Comparison of ENCODE assay signal across 11 cellular contexts in the genomic region with DNA sequence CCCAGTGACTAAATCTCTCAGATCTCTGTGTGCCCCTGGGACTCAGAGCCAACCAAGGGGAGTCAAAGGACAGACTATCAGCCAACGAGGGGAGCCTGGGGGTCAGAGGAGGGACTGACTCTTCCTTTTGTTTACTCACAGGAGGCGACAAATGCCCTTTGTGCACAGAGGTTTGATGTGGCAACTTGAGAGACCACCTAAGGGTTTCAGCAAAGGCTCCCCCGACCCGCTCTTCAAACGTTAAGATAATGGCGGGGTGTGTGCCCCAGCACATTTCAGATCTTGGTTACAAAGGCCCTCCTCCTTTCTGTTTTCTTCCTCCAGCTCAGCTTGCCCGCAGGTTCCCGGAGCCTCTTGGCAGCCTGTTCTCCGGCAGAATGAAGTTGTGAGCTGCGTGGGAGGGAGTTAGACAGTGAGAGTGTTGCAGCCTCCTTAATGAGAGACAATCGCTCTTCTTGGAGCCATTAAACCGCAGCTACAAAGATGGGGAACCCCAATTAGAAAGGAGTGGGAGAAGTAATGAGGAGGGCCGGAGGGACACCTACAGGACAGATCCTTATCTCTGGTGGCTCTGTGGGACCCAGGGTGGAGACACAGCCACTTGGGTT.
DNase-seq lines count a peak whose midpoint lies in the region; ATAC-seq and TF ChIP-seq lines count a peak whose summit lies in the region.
"Had no signal": no experiment of that assay in that cellular context is flagged by ENCODE, and none has a peak within 500 bp of the region (broad histone marks: within the 10 kb centered on the region; RNA-seq: fewer than 3 reads in every experiment).

No MANE protein-coding gene starts in this region.

- peak overlapping the region; percentile 61 for H2AFZ ChIP-seq in H9 (ENCODE audit: low read length)

- peak overlapping the region; percentile 46 to 91 (median 71); a peak in 4 of 7 replicates for H3K27ac Mint-ChIP-seq in H9
- H3K27ac Mint-ChIP-seq in stimulated activated effector memory CD8-positive, alpha-beta T cell treated with anti-CD3 and anti-CD28 coated beads, Interleukin-12 subunit alpha, Interleukin-12 subunit beta, amount 100 ng/mL, for 72 hours, result no peak overlapping the region

- H4K5ac ChIP-seq in H9 (ENCODE audit: insufficient read length, low read depth, low read length), result no peak overlapping the region

- TF ChIP-seq CTCF in H9 (conservative IDR thresholded peaks at IDR 0.05), result peak; percentile 21; the same call in 2 of the 3 replicates

- no peak overlapping the region for H3K23ac ChIP-seq in H9 (ENCODE audit: insufficient read length, low read depth, low read length)

- 0 out of 2 replicates have a peak, but pooled peaks cover 2% of the 10 kb centered on the region for H3K27me3 ChIP-seq in H9 (ENCODE audit: insufficient read depth, low read length)
- H3K27me3 ChIP-seq in skeletal muscle satellite cell (ENCODE audit: control insufficient read depth, insufficient read depth, low read length), result peaks cover 13% of the 10 kb centered on the region
- H3K27me3 ChIP-seq: neutrophil had no signal

- no peak overlapping the region for H2BK120ac ChIP-seq in H9 (ENCODE audit: low read depth, low read length, poor library complexity, severe bottlenecking)

- H3K79me1 ChIP-seq in H9 (ENCODE audit: insufficient read depth, low read depth, low read length, poor library complexity, severe bottlenecking), result no peaks in the 10 kb centered on the region

- H3K4me2 ChIP-seq in H9 (ENCODE audit: insufficient read depth, insufficient read length, low read length), result no peak overlapping the region
- H3K4me2 ChIP-seq in skeletal muscle satellite cell (ENCODE audit: low read length), result peak overlapping the region; percentile 21

- H3K18ac ChIP-seq in H9 (ENCODE audit: insufficient read length, low read depth, low read length), result peak overlapping the region; percentile 47

- H3T11ph ChIP-seq in H9 (ENCODE audit: low read length), result no peak overlapping the region

- H3K79me2 ChIP-seq in H9 (ENCODE audit: insufficient read depth, low read length), result no peaks in the 10 kb centered on the region

- no peak overlapping the region for H4K8ac ChIP-seq in H9 (replicated peaks; ENCODE audit: insufficient read length, low read depth, low read length)

- H3K27me3 Mint-ChIP-seq in H9 (ENCODE audit: low read depth), result peaks cover 26% of the 10 kb centered on the region

- H3K14ac ChIP-seq in H9 (ENCODE audit: insufficient read depth, low read length), result no peak overlapping the region; the same call in 1 of the 2 replicates

- no peaks in the 10 kb centered on the region for H3K9me3 Mint-ChIP-seq in H9
- no peaks in the 10 kb centered on the region for H3K9me3 Mint-ChIP-seq in stimulated activated effector memory CD8-positive, alpha-beta T cell treated with anti-CD3 and anti-CD28 coated beads, Interleukin-12 subunit alpha, Interleukin-12 subunit beta, amount 100 ng/mL, for 72 hours

- WGBS in H9 (ENCODE audit: extremely low coverage, insufficient read length, low lambda C conversion rate), result no CpG with 5 or more reads among the region's 13 CpGs

- 0 out of 7 replicates have a peak, but pooled peaks cover 0 to 2% (median 0%) of the 10 kb centered on the region in 3 experiments for H3K36me3 Mint-ChIP-seq in H9 (ENCODE audit: insufficient read depth in 1 of 3, low read depth in 3 of 3)
- H3K36me3 Mint-ChIP-seq in stimulated activated effector memory CD8-positive, alpha-beta T cell treated with anti-CD3 and anti-CD28 coated beads, Interleukin-12 subunit alpha, Interleukin-12 subunit beta, amount 100 ng/mL, for 72 hours, result no peaks in the 10 kb centered on the region

- H3K4me1 Mint-ChIP-seq in H9, result peaks cover 47 to 51% of the 10 kb centered on the region in 2 experiments
- H3K4me1 Mint-ChIP-seq in stimulated activated effector memory CD8-positive, alpha-beta T cell treated with anti-CD3 and anti-CD28 coated beads, Interleukin-12 subunit alpha, Interleukin-12 subunit beta, amount 100 ng/mL, for 72 hours, result peaks cover 5% of the 10 kb centered on the region

- H3K27ac ChIP-seq in H9 (ENCODE audit: insufficient read length, low read depth, low read length), result no peak overlapping the region
- H3K27ac ChIP-seq: neutrophil had no signal

- H3K9ac ChIP-seq in H9 (ENCODE audit: extremely low read depth, insufficient read length, low read length) (no peak overlapping the region), skeletal muscle satellite cell (ENCODE audit: low read depth, low read length) (no peak overlapping the region)

- H3K23me2 ChIP-seq in H9 (ENCODE audit: insufficient read length, low read depth, low read length, poor library complexity, severe bottlenecking), result no peaks in the 10 kb centered on the region

- no peaks in the 10 kb centered on the region for H4K20me1 ChIP-seq in H9 (ENCODE audit: control insufficient read depth, insufficient read depth, insufficient read length)

- H2BK12ac ChIP-seq in H9 (ENCODE audit: insufficient read length, low read depth, low read length), result no peak overlapping the region

- H2AK5ac ChIP-seq in H9 (ENCODE audit: insufficient read length, low read length), result no peak overlapping the region

- peak; percentile 55 for DNase-seq in H9
- DNase-seq in ecto neural progenitor cell (ENCODE audit: low spot score), result peak; percentile 79
- peak; percentile 93 for DNase-seq in left kidney (ENCODE audit: low read depth, low spot score)
- no peak for DNase-seq in stimulated activated effector memory CD8-positive, alpha-beta T cell treated with anti-CD3 and anti-CD28 coated beads, Interleukin-12 subunit alpha, Interleukin-12 subunit beta, amount 100 ng/mL, for 72 hours (ENCODE audit: low spot score in 2 of 2)
- no peak for DNase-seq in activated effector memory CD4-positive, alpha-beta T cell treated with anti-CD3 and anti-CD28 coated beads, Interleukin-2, amount 50 U/mL, for 16 hours
- no peak for DNase-seq in activated CD4-positive, alpha-beta T cell treated with anti-CD3 and anti-CD28 coated beads for 4 hours
- DNase-seq: NCI-H1694; stimulated activated naive CD4-positive, alpha-beta T cell had no signal

- no peak overlapping the region for H2BK15ac ChIP-seq in H9 (ENCODE audit: low read depth, low read length)

- peak overlapping the region; percentile 34 to 59; a peak in 4 of 5 replicates for H3K4me3 Mint-ChIP-seq in H9
- H3K4me3 Mint-ChIP-seq in stimulated activated effector memory CD8-positive, alpha-beta T cell treated with anti-CD3 and anti-CD28 coated beads, Interleukin-12 subunit alpha, Interleukin-12 subunit beta, amount 100 ng/mL, for 72 hours, result no peak overlapping the region

- H3K56ac ChIP-seq in H9 (ENCODE audit: insufficient read length, low read depth, low read length), result no peak overlapping the region

- H2BK5ac ChIP-seq in H9 (ENCODE audit: insufficient read length, low read length), result no peak overlapping the region

- no peak for ATAC-seq in stimulated activated effector memory CD8-positive, alpha-beta T cell treated with anti-CD3 and anti-CD28 coated beads, Interleukin-12 subunit alpha, Interleukin-12 subunit beta, amount 100 ng/mL, for 72 hours
- no peak for ATAC-seq in HG02840 (IDR thresholded peaks at IDR 0.05; ENCODE audit: low FRiP score, unreplicated experiment)

- H3K4me1 ChIP-seq in H9 (ENCODE audit: insufficient read depth, low read length) (no peaks in the 10 kb centered on the region; the same call in 1 of the 2 replicates), skeletal muscle satellite cell (ENCODE audit: control insufficient read depth, insufficient read depth, low read length) (peaks cover 13% of the 10 kb centered on the region)

- no peaks in the 10 kb centered on the region for H3K36me3 ChIP-seq in skeletal muscle satellite cell (ENCODE audit: insufficient read depth, low read length)
- H3K36me3 ChIP-seq: neutrophil had no signal

- no peak overlapping the region for H2BK20ac ChIP-seq in H9 (ENCODE audit: low read depth, low read length, poor library complexity, severe bottlenecking)

- no peak overlapping the region for H4K91ac ChIP-seq in H9 (ENCODE audit: insufficient read length, low read depth, low read length)

- H3K9me3 ChIP-seq in H9 (ENCODE audit: control insufficient read depth, low read depth, low read length) (no peaks in the 10 kb centered on the region), skeletal muscle satellite cell (replicated peaks; ENCODE audit: low read length) (no peaks in the 10 kb centered on the region)
- H3K9me3 ChIP-seq: neutrophil had no signal

- no peak overlapping the region for H3K4ac ChIP-seq in H9 (ENCODE audit: low read depth, low read length)

- H3K4me3 ChIP-seq in skeletal muscle satellite cell (ENCODE audit: low read length), result no peak overlapping the region

Comparison
In these comparisons a context has a peak if more than half of its experiments do, and no peak if none do; other contexts are left out.
1. DNase-seq: peak in H9 (single experiment), ecto neural progenitor cell (single experiment) and left kidney (single experiment); none in stimulated activated effector memory CD8-positive, alpha-beta T cell treated with anti-CD3 and anti-CD28 coated beads, Interleukin-12 subunit alpha, Interleukin-12 subunit beta, amount 100 ng/mL, for 72 hours (0 of 2), activated effector memory CD4-positive, alpha-beta T cell treated with anti-CD3 and anti-CD28 coated beads, Interleukin-2, amount 50 U/mL, for 16 hours (single experiment) and activated CD4-positive, alpha-beta T cell treated with anti-CD3 and anti-CD28 coated beads for 4 hours (0 of 2).